In the genomic region with DNA sequence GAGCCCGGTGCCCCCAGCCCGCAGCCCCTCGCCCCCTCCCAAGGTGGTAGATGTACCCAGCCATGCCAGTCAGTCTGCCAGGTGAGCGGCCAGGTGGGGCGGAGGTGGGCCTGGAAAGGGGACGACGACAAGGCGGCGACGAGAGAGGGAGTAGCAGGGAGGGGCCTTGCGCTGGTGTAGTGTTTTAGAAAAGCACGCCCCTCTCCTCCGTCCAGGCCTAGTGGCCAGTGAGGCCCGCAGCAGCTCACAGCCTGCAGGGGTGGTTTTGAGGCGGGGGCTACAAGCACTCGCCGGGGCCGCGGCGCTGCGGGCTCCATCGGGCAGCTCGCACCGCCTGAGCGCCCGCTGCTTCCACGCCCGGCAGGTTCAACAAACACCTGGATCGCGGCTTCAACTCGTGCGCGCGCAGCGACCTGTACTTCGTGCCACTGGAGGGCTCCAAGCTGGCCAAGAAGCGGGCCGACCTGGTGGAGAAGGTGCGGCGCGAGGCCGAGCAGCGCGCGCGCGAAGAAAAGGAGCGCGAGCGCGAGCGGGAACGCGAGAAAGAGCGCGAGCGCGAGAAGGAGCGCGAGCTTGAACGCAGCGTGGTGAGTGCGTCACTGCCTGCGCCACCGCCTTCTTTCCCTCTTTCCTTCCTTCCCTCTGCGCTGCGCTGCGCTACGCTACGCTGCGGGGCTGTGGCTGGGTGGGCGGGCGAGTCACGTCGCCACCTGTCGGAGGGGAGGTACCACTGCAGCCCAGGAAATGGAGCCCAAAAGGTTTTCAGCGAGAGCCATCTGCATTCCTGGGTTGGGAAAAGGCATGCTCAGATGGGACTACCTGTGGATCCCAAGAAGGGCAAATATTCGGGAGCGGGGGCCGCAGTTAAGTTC, we compare ENCODE assay signal across 1 cellular context.
TF ChIP-seq lines count a peak whose summit lies in the region.

No MANE protein-coding gene starts in this region.

TF ChIP-seq in GM12878, 131 proteins besides CTCF, POLR2A, EP300 and RAD21 (continues in another document):
- TF ChIP-seq ZZZ3 (IDR thresholded peaks at IDR 0.05; ENCODE audit: control insufficient read depth, insufficient read length, low read depth) (no peak), SMAD5 (IDR thresholded peaks at IDR 0.05; ENCODE audit: low read depth) (peak; percentile 69; the same call in 1 of the 2 replicates), YY1 (IDR thresholded peaks at IDR 0.05; ENCODE audit: low read depth, low read length) (peak; percentile 84), JUND (IDR thresholded peaks at IDR 0.05; ENCODE audit: low read depth, low read length) (peak; percentile 43; the same call in 1 of the 2 replicates), SIX5 (IDR thresholded peaks at IDR 0.05; ENCODE audit: low read depth, low read length, severe bottlenecking) (peak; percentile 38), CBFB (IDR thresholded peaks at IDR 0.05; ENCODE audit: low read depth) (peak; percentile 80), POLR2AphosphoS2 (IDR thresholded peaks at IDR 0.05; ENCODE audit: low read depth, low read length) (peak; percentile 97), CHD1 (IDR thresholded peaks at IDR 0.05; ENCODE audit: low read depth, low read length) (no peak), PKNOX1 (IDR thresholded peaks at IDR 0.05) (peak; percentile 40; the same call in 1 of the 2 replicates), SMARCA5 (IDR thresholded peaks at IDR 0.05) (0 out of 2 replicates have a peak, but pooled peaks have one; percentile 36), BRCA1 (IDR thresholded peaks at IDR 0.05; ENCODE audit: low read depth, low read length) (peak; percentile 68; the same call in 1 of the 2 replicates), BACH1 (IDR thresholded peaks at IDR 0.05; ENCODE audit: borderline replicate concordance) (peak; percentile 88), TAF1 (IDR thresholded peaks at IDR 0.05; ENCODE audit: borderline replicate concordance, low read depth, low read length) (peak; percentile 90; the same call in 1 of the 2 replicates), TCF3 (IDR thresholded peaks at IDR 0.05; ENCODE audit: borderline replicate concordance, insufficient read depth, low read depth, low read length) (0 out of 2 replicates have a peak, but pooled peaks have one; percentile 39), SMC3 (IDR thresholded peaks at IDR 0.05; ENCODE audit: borderline replicate concordance, low read length) (peak; percentile 52; the same call in 1 of the 2 replicates), SREBF1 (IDR thresholded peaks at IDR 0.05; ENCODE audit: low read length) (no peak), NR2F1 (conservative IDR thresholded peaks at IDR 0.05) (0 out of 2 replicates have a peak, but pooled peaks have one; percentile 18), NKRF (conservative IDR thresholded peaks at IDR 0.05) (peak; percentile 69; the same call in 1 of the 2 replicates), REST (IDR thresholded peaks at IDR 0.05; ENCODE audit: low read depth, low read length) (no peak), MTA2 (IDR thresholded peaks at IDR 0.05; ENCODE audit: low read depth) (no peak), YBX1 (IDR thresholded peaks at IDR 0.05) (no peak), LARP7 (IDR thresholded peaks at IDR 0.05) (peak; percentile 90), JUNB (IDR thresholded peaks at IDR 0.05) (no peak), MXI1 (IDR thresholded peaks at IDR 0.05; ENCODE audit: low read depth, low read length) (peak; percentile 96), MAX (IDR thresholded peaks at IDR 0.05; ENCODE audit: low read depth, low read length) (peak; percentile 72), CREM (IDR thresholded peaks at IDR 0.05; ENCODE audit: low read depth) (peak; percentile 98), IKZF2 (IDR thresholded peaks at IDR 0.05) (peak; percentile 64 to 83; a peak in 3 of 4 replicates), ZNF384 (IDR thresholded peaks at IDR 0.05; ENCODE audit: borderline replicate concordance, low read depth, low read length) (0 out of 2 replicates have a peak, but pooled peaks have one; percentile 20), TARDBP (IDR thresholded peaks at IDR 0.05; ENCODE audit: borderline replicate concordance) (peak; percentile 82), HDAC6 (IDR thresholded peaks at IDR 0.05; ENCODE audit: unreplicated experiment) (peak; percentile 19), POLR2AphosphoS5 (IDR thresholded peaks at IDR 0.05; ENCODE audit: low read length) (peak; percentile 93), HDGF (IDR thresholded peaks at IDR 0.05) (peak; percentile 93), HCFC1 (IDR thresholded peaks at IDR 0.05; ENCODE audit: low read length) (peak; percentile 71), RELA (IDR thresholded peaks at IDR 0.05; ENCODE audit: borderline replicate concordance, partially characterized antibody) (peak; percentile 19)
- TF ChIP-seq, protein P1, sequence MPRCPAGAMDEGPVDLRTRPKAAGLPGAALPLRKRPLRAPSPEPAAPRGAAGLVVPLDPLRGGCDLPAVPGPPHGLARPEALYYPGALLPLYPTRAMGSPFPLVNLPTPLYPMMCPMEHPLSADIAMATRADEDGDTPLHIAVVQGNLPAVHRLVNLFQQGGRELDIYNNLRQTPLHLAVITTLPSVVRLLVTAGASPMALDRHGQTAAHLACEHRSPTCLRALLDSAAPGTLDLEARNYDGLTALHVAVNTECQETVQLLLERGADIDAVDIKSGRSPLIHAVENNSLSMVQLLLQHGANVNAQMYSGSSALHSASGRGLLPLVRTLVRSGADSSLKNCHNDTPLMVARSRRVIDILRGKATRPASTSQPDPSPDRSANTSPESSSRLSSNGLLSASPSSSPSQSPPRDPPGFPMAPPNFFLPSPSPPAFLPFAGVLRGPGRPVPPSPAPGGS (IDR thresholded peaks at IDR 0.05; ENCODE audit: borderline replicate concordance, insufficient read depth, low read depth, low read length, poor library complexity, severe bottlenecking) = peak; percentile 76
- TF ChIP-seq, protein P2, sequence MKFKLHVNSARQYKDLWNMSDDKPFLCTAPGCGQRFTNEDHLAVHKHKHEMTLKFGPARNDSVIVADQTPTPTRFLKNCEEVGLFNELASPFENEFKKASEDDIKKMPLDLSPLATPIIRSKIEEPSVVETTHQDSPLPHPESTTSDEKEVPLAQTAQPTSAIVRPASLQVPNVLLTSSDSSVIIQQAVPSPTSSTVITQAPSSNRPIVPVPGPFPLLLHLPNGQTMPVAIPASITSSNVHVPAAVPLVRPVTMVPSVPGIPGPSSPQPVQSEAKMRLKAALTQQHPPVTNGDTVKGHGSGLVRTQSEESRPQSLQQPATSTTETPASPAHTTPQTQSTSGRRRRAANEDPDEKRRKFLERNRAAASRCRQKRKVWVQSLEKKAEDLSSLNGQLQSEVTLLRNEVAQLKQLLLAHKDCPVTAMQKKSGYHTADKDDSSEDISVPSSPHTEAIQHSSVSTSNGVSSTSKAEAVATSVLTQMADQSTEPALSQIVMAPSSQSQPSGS (IDR thresholded peaks at IDR 0.05; ENCODE audit: low read length) = no peak
- TF ChIP-seq, protein P3, sequence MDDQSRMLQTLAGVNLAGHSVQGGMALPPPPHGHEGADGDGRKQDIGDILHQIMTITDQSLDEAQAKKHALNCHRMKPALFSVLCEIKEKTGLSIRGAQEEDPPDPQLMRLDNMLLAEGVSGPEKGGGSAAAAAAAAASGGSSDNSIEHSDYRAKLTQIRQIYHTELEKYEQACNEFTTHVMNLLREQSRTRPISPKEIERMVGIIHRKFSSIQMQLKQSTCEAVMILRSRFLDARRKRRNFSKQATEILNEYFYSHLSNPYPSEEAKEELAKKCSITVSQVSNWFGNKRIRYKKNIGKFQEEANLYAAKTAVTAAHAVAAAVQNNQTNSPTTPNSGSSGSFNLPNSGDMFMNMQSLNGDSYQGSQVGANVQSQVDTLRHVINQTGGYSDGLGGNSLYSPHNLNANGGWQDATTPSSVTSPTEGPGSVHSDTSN (IDR thresholded peaks at IDR 0.05; ENCODE audit: insufficient replicate concordance, low read depth, low read length) = peak; percentile 2
- TF ChIP-seq, protein P4, sequence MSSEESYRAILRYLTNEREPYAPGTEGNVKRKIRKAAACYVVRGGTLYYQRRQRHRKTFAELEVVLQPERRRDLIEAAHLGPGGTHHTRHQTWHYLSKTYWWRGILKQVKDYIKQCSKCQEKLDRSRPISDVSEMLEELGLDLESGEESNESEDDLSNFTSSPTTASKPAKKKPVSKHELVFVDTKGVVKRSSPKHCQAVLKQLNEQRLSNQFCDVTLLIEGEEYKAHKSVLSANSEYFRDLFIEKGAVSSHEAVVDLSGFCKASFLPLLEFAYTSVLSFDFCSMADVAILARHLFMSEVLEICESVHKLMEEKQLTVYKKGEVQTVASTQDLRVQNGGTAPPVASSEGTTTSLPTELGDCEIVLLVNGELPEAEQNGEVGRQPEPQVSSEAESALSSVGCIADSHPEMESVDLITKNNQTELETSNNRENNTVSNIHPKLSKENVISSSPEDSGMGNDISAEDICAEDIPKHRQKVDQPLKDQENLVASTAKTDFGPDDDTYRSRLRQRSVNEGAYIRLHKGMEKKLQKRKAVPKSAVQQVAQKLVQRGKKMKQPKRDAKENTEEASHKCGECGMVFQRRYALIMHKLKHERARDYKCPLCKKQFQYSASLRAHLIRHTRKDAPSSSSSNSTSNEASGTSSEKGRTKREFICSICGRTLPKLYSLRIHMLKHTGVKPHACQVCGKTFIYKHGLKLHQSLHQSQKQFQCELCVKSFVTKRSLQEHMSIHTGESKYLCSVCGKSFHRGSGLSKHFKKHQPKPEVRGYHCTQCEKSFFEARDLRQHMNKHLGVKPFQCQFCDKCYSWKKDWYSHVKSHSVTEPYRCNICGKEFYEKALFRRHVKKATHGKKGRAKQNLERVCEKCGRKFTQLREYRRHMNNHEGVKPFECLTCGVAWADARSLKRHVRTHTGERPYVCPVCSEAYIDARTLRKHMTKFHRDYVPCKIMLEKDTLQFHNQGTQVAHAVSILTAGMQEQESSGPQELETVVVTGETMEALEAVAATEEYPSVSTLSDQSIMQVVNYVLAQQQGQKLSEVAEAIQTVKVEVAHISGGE (CRISPR knock-in tag; IDR thresholded peaks at IDR 0.05) = no peak
- TF ChIP-seq, protein P5, sequence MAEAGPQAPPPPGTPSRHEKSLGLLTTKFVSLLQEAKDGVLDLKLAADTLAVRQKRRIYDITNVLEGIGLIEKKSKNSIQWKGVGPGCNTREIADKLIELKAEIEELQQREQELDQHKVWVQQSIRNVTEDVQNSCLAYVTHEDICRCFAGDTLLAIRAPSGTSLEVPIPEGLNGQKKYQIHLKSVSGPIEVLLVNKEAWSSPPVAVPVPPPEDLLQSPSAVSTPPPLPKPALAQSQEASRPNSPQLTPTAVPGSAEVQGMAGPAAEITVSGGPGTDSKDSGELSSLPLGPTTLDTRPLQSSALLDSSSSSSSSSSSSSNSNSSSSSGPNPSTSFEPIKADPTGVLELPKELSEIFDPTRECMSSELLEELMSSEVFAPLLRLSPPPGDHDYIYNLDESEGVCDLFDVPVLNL (IDR thresholded peaks at IDR 0.05; ENCODE audit: low read depth, low read length) = peak; percentile 72; the same call in 1 of the 2 replicates
